In genomic region chr3:48445277-48445882, GRCh38 we compare ENCODE assay signal across 10 cellular contexts. TPM values are rescaled to one million over a fixed set of nuclear protein-coding genes. Genes with fewer than 3 reads are reported as not detected.
A peak's percentile ranks its signal among the peaks of the same experiment; 100 is the strongest.
DNase-seq lines count a peak whose midpoint lies in the region; ATAC-seq and TF ChIP-seq lines count a peak whose summit lies in the region.
"Had no signal": no experiment of that assay in that cellular context is flagged by ENCODE, and none has a peak within 500 bp of the region (broad histone marks: within the 10 kb centered on the region; RNA-seq: fewer than 3 reads in every experiment).

No MANE protein-coding gene starts in this region.

- TF ChIP-seq CTCF in A673 (conservative IDR thresholded peaks at IDR 0.05; ENCODE audit: low read depth, low read length) (no peak), GM13976 (IDR thresholded peaks at IDR 0.05; ENCODE audit: borderline replicate concordance, control extremely low read depth, extremely low read depth, insufficient read depth, missing control alignments) (no peak), body of pancreas (IDR thresholded peaks at IDR 0.05) (no peak)

- peak overlapping the region; percentile 77 for H3K27ac Mint-ChIP-seq in activated naive CD8-positive, alpha-beta T cell treated with anti-CD3 and anti-CD28 coated beads for 36 hours
- peak overlapping the region; percentile 94 for H3K27ac Mint-ChIP-seq in memory B cell

- peaks cover 43% of the 10 kb centered on the region for H3K36me3 Mint-ChIP-seq in activated naive CD8-positive, alpha-beta T cell treated with anti-CD3 and anti-CD28 coated beads for 36 hours
- H3K36me3 Mint-ChIP-seq in memory B cell = peaks cover 4% of the 10 kb centered on the region

- H3K4me1 ChIP-seq in A673 (ENCODE audit: insufficient read depth, low read length, poor library complexity, severe bottlenecking) (no peaks in the 10 kb centered on the region), body of pancreas (peaks cover 29% of the 10 kb centered on the region)

- peak overlapping the region; percentile 77 for H3K4me3 ChIP-seq in A673 (ENCODE audit: low read depth, low read length, poor library complexity, severe bottlenecking)
- peak overlapping the region; percentile 95; the same call in 1 of the 2 replicates for H3K4me3 ChIP-seq in H7 (ENCODE audit: insufficient read depth, low read depth, low read length)
- H3K4me3 ChIP-seq in body of pancreas = no peak overlapping the region

- H3K9me3 ChIP-seq in A673 (ENCODE audit: low read depth, low read length, poor library complexity, severe bottlenecking) (no peaks in the 10 kb centered on the region), body of pancreas (no peaks in the 10 kb centered on the region)

- TF ChIP-seq POLR2A in body of pancreas (IDR thresholded peaks at IDR 0.05) = no peak

- in situ Hi-C loops in GM13976 (cut with MboI; ENCODE audit: low sequenced_read_pairs, unreplicated experiment) = no loop called here

- intact Hi-C loops in A673 (cut with micrococcal nuclease; ENCODE audit: unreplicated experiment) = no loop called here
- intact Hi-C loops in body of pancreas (cut with DNase I) = no loop called here

- DNase-seq in A673 (ENCODE audit: low spot score) (no peak), H7 (no peak), memory B cell (ENCODE audit: low spot score in 2 of 2) (no peak), DMS 273 (lab: John Stamatoyannopoulos, UW; ENCODE audit: unreplicated experiment) (no peak), GM13976 (ENCODE audit: low spot score) (no peak), body of pancreas (no peak), pons (ENCODE audit: low spot score) (no peak)
- DNase-seq in activated naive CD8-positive, alpha-beta T cell treated with anti-CD3 and anti-CD28 coated beads for 36 hours = no peak
- DNase-seq: GDM1, NCI-H1092 had no signal

- peak overlapping the region; percentile 88 for H3K4me3 Mint-ChIP-seq in activated naive CD8-positive, alpha-beta T cell treated with anti-CD3 and anti-CD28 coated beads for 36 hours
- H3K4me3 Mint-ChIP-seq in memory B cell = peak overlapping the region; percentile 89

- H3K36me3 ChIP-seq in A673 (ENCODE audit: insufficient read depth, low read length, poor library complexity, severe bottlenecking) (peaks cover 6% of the 10 kb centered on the region), H7 (replicated peaks; ENCODE audit: control insufficient read depth, insufficient read depth, low read length) (peaks cover 12% of the 10 kb centered on the region), body of pancreas (replicated peaks in 1 of 2; ENCODE audit: insufficient read depth in 1 of 2, low read depth in 2 of 2) (peaks cover 0 to 4% of the 10 kb centered on the region in 2 donors)

- H3K4me1 Mint-ChIP-seq in activated naive CD8-positive, alpha-beta T cell treated with anti-CD3 and anti-CD28 coated beads for 36 hours = peaks cover 41% of the 10 kb centered on the region
- peaks cover 22% of the 10 kb centered on the region for H3K4me1 Mint-ChIP-seq in memory B cell

- H3K27me3 Mint-ChIP-seq in activated naive CD8-positive, alpha-beta T cell treated with anti-CD3 and anti-CD28 coated beads for 36 hours = no peaks in the 10 kb centered on the region
- no peaks in the 10 kb centered on the region for H3K27me3 Mint-ChIP-seq in memory B cell

- no peaks in the 10 kb centered on the region for H3K9me3 Mint-ChIP-seq in activated naive CD8-positive, alpha-beta T cell treated with anti-CD3 and anti-CD28 coated beads for 36 hours
- H3K9me3 Mint-ChIP-seq in memory B cell = no peaks in the 10 kb centered on the region

- BruUV-seq in A673 (replicated peaks; lab: Mats Ljungman, UMichigan) = no TSS peak

- ATAC-seq in memory B cell (ENCODE audit: low read depth) (no peak), body of pancreas (no peak)

- CTCF ChIA-PET in A673 (lab: Charles Lee) = interaction anchor here (0.6 to 1.6 kb wide), 2 partner anchors 9 to 12 kb away, joined by 3 to 6 read pairs; no protein-coding TSS in a partner anchor

- POLR2A ChIA-PET in A673 (lab: Charles Lee; ENCODE audit: low non-redundant PET) = no interaction called here

- H3K27me3 ChIP-seq in A673 (replicated peaks; ENCODE audit: insufficient read depth, low read depth, low read length, poor library complexity) = no peaks in the 10 kb centered on the region
- H3K27me3 ChIP-seq in H7 (ENCODE audit: control insufficient read depth, insufficient read depth, low read length) = no peaks in the 10 kb centered on the region
- no peaks in the 10 kb centered on the region for H3K27me3 ChIP-seq in body of pancreas

- 55 to 59% methylated on average over 6 of the region's 6 CpGs for WGBS in body of pancreas, 2 donors

- H3K27ac ChIP-seq in A673 (ENCODE audit: low read depth, low read length, poor library complexity, severe bottlenecking) = no peak overlapping the region
- peak overlapping the region in 1 of 4 donors; percentile 89 for H3K27ac ChIP-seq in body of pancreas

RNA-seq across cellular contexts. Expression of gene ATRIP, which starts 1.2 kb away (rescaled TPM):
- total RNA-seq in A673 (2021) = 9.5 and 9.7 TPM in 2 replicates
- total RNA-seq in H7 (2014; rRNA removed; shearing (Covaris generic)) = 13.4 and 18.5 TPM in 2 replicates
- 10 to 100 TPM; 17.3 to 17.9 TPM for total RNA-seq in activated naive CD8-positive, alpha-beta T cell treated with anti-CD3 and anti-CD28 coated beads for 36 hours
- total RNA-seq in body of pancreas = 1 to 10 TPM; 2.6 to 4.3 TPM

RNA-seq across cellular contexts. Expression of gene TMA7, which starts 5.3 kb away (rescaled TPM):
- total RNA-seq in A673 (2021) (118 and 152 TPM in 2 replicates), body of pancreas (100 to 1,000 TPM; 113 to 156 TPM)
- total RNA-seq in H7 (2014; rRNA removed; shearing (Covaris generic)) = 222 and 264 TPM in 2 replicates
- total RNA-seq in activated naive CD8-positive, alpha-beta T cell treated with anti-CD3 and anti-CD28 coated beads for 36 hours = 100 to 1,000 TPM; 398 to 421 TPM

RNA-seq across cellular contexts. Expression of gene CCDC51, which starts 5.5 kb away (rescaled TPM):
- total RNA-seq in A673 (2021) (11.7 and 11.8 TPM in 2 replicates), body of pancreas (1 to 10 TPM in 1 of 2 donors, under 1 TPM in 1; 0.33 to 2.6 TPM)
- total RNA-seq in H7 (2014; rRNA removed; shearing (Covaris generic)) = 51.4 and 59.1 TPM in 2 replicates
- total RNA-seq in activated naive CD8-positive, alpha-beta T cell treated with anti-CD3 and anti-CD28 coated beads for 36 hours = 10 to 100 TPM; 28.2 to 29.5 TPM

RNA-seq across cellular contexts. Expression of gene PLXNB1, which starts 15.5 kb away (rescaled TPM):
- total RNA-seq in A673 (2021) (24.6 and 38.0 TPM in 2 replicates), body of pancreas (100 to 1,000 TPM; 118 to 311 TPM)
- 46.5 and 65.7 TPM in 2 replicates for total RNA-seq in H7 (2014; rRNA removed; shearing (Covaris generic))
- 1 to 10 TPM; 1.6 to 2.4 TPM for total RNA-seq in activated naive CD8-positive, alpha-beta T cell treated with anti-CD3 and anti-CD28 coated beads for 36 hours

RNA-seq across cellular contexts. Expression of gene SHISA5, which starts 58.6 kb away (rescaled TPM):
- total RNA-seq in A673 (2021) (61.8 and 63.5 TPM in 2 replicates), body of pancreas (10 to 100 TPM; 46.5 to 48.5 TPM)
- 195 and 200 TPM in 2 replicates for total RNA-seq in H7 (2014; rRNA removed; shearing (Covaris generic))
- 10 to 100 TPM; 68.8 to 73.5 TPM for total RNA-seq in activated naive CD8-positive, alpha-beta T cell treated with anti-CD3 and anti-CD28 coated beads for 36 hours

Comparison
In these comparisons a context has a peak if more than half of its experiments do, and no peak if none do; other contexts are left out.
1. H3K4me3 ChIP-seq: peak in A673 (single experiment) and H7 (single experiment); none in body of pancreas (0 of 2).